Comparison of ENCODE assay signal across 12 cellular contexts in the genomic region with DNA sequence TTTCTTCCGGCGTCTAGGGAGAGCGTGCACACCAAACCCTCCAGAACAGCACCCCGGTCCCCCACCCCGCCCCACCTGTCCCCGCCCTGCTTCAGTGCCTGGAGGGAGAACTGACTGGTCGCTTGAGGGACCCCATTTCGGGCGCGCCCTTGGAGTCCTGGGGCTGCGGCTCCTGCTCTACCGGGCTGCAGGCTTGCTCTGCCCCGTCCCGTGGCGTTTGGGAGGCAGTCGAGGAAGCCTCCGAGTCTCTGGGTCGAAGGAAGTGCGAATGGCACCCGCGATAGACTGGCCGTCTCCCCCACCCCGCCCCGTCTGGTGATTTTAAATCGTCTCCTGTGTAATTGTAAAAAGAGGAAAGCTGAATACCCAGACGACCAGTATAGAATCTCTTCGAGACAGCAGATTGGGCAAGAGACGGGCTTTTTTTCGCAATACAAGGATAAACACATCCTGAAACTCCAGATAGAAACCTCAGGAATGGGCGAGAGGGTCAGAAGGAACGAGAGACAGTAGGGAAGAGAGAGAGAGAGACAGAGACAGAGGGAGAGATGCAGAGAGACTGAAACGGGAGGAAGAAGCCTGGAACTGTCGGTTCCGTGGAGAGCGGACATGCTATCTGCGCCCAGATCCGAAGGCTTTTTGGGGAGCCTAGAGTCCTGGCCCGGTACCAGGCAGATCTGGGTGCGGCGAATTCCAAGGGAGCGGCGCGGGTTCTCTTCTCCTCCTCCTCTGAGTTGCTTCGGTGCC. TPM values are rescaled to one million over a fixed set of nuclear protein-coding genes. Genes with fewer than 3 reads are reported as not detected.
DNase-seq lines count a peak whose midpoint lies in the region; ATAC-seq and TF ChIP-seq lines count a peak whose summit lies in the region.
"Had no signal": no experiment of that assay in that cellular context is flagged by ENCODE, and none has a peak within 500 bp of the region (broad histone marks: within the 10 kb centered on the region; RNA-seq: fewer than 3 reads in every experiment).

No MANE protein-coding gene starts in this region.

- no peak overlapping the region for H3K27ac Mint-ChIP-seq in activated B cell treated with CpG ODN at 0.5 μM for 24 hours
- no peak overlapping the region for H3K27ac Mint-ChIP-seq in effector memory CD8-positive, alpha-beta T cell

- intact Hi-C loops in activated B cell treated with CpG ODN at 0.5 μM for 24 hours (cut with micrococcal nuclease) (loop anchor here (10.0 kb wide), 1 partner anchor 584 kb away; no protein-coding TSS in a partner anchor), heart left ventricle (cut with DNase I) (no loop called here)

- H3K27ac ChIP-seq in heart left ventricle (no peak overlapping the region), osteoblast (ENCODE audit: low read depth, low read length) (no peak overlapping the region)
- H3K27ac ChIP-seq: GM23248 had no signal

- H3K36me3 Mint-ChIP-seq in activated B cell treated with CpG ODN at 0.5 μM for 24 hours (ENCODE audit: low read depth), result no peaks in the 10 kb centered on the region
- H3K36me3 Mint-ChIP-seq in effector memory CD8-positive, alpha-beta T cell (ENCODE audit: insufficient read depth), result no peaks in the 10 kb centered on the region

- no peak for DNase-seq in BJ (ENCODE audit: low read depth)
- DNase-seq in activated B cell treated with CpG ODN at 0.5 μM for 24 hours, result no peak
- peak in 1 of 5 donors; percentile 45 for DNase-seq in heart left ventricle
- peak; percentile 94 for DNase-seq in osteoblast (ENCODE audit: insufficient read length, low spot score, missing footprints)
- no peak for DNase-seq in effector memory CD8-positive, alpha-beta T cell
- DNase-seq: C1 segment of cervical spinal cord; GM23248; naive thymus-derived CD4-positive, alpha-beta T cell; NCI-H2171 treated with DMSO at 0.1 percent for 48 hours had no signal

- ATAC-seq in activated B cell treated with CpG ODN at 0.5 μM for 24 hours (ENCODE audit: low read depth), result no peak
- peak in 1 of 4 donors; percentile 45 for ATAC-seq in heart left ventricle
- ATAC-seq in GM21786 (IDR thresholded peaks at IDR 0.05; ENCODE audit: unreplicated experiment), result no peak
- ATAC-seq in GM18858 (IDR thresholded peaks at IDR 0.05; ENCODE audit: unreplicated experiment), result no peak
- no peak for ATAC-seq in HG02981 (IDR thresholded peaks at IDR 0.05; ENCODE audit: unreplicated experiment)
- ATAC-seq in effector memory CD8-positive, alpha-beta T cell (replicated peaks), result no peak
- ATAC-seq: naive thymus-derived CD4-positive, alpha-beta T cell had no signal

- peak overlapping the region; percentile 95 for H2AFZ ChIP-seq in osteoblast (ENCODE audit: low read length)
- H2AFZ ChIP-seq: GM23248 had no signal

- H3K9me3 Mint-ChIP-seq in activated B cell treated with CpG ODN at 0.5 μM for 24 hours, result no peaks in the 10 kb centered on the region
- H3K9me3 Mint-ChIP-seq in effector memory CD8-positive, alpha-beta T cell, result no peaks in the 10 kb centered on the region

- H3K9me3 ChIP-seq in heart left ventricle (no peaks in the 10 kb centered on the region), osteoblast (ENCODE audit: low read depth, low read length) (no peaks in the 10 kb centered on the region)

- peaks cover 0 to 21% (median 4%) of the 10 kb centered on the region in 12 donors for H3K4me1 ChIP-seq in heart left ventricle
- H3K4me1 ChIP-seq in osteoblast (ENCODE audit: insufficient read depth, low read length), result peaks cover 4% of the 10 kb centered on the region

- WGBS in heart left ventricle, 4 donors, result 22 to 32% (median 27%) methylated on average over 38 to 44 of the region's 44 CpGs

- TF ChIP-seq POLR2A in heart left ventricle (IDR thresholded peaks at IDR 0.05), result no peak

- peak overlapping the region; percentile 97 for H3K4me2 ChIP-seq in osteoblast (ENCODE audit: insufficient read depth, low read length)

- CTCF ChIA-PET in BJ (lab: Yijun Ruan, JAX) (no interaction called here), activated B cell treated with CpG ODN at 0.5 μM for 24 hours (lab: Charles Lee) (no interaction called here)

- H3K27me3 ChIP-seq in BJ (ENCODE audit: control insufficient read depth, insufficient read depth, low read length) (peaks cover 33% of the 10 kb centered on the region), heart left ventricle (peaks cover 30 to 76% (median 55%) of the 10 kb centered on the region in 9 donors), osteoblast (ENCODE audit: insufficient read depth, low read length) (no peaks in the 10 kb centered on the region)

- H3K4me3 ChIP-seq in BJ (ENCODE audit: low read depth, low read length) (peak overlapping the region; percentile 35), heart left ventricle (peak overlapping the region in 8 of 12 donors; percentile 14 to 40 (median 30)), osteoblast (ENCODE audit: insufficient read depth, low read length) (peak overlapping the region; percentile 74)
- H3K4me3 ChIP-seq: GM23248 had no signal

- peaks cover 14% of the 10 kb centered on the region for H3K4me1 Mint-ChIP-seq in activated B cell treated with CpG ODN at 0.5 μM for 24 hours
- peaks cover 0 to 7% of the 10 kb centered on the region in 2 donors for H3K4me1 Mint-ChIP-seq in effector memory CD8-positive, alpha-beta T cell (ENCODE audit: low read depth in 2 of 2)

- no peaks in the 10 kb centered on the region for H3K79me2 ChIP-seq in osteoblast (ENCODE audit: insufficient read depth, low read length)

- H3K27me3 Mint-ChIP-seq in activated B cell treated with CpG ODN at 0.5 μM for 24 hours, result peaks cover 59% of the 10 kb centered on the region
- peaks cover 58 to 81% of the 10 kb centered on the region in 2 donors for H3K27me3 Mint-ChIP-seq in effector memory CD8-positive, alpha-beta T cell

- POLR2A ChIA-PET in BJ (lab: Charles Lee), result interaction anchor here (0.6 kb wide), 1 partner anchor 1898 kb away, joined by 4 read pairs; no protein-coding TSS in a partner anchor
- POLR2A ChIA-PET in activated B cell treated with CpG ODN at 0.5 μM for 24 hours (lab: Charles Lee), result no interaction called here

- TF ChIP-seq CTCF in BJ (IDR thresholded peaks at IDR 0.05; ENCODE audit: insufficient read depth, low read depth, low read length), result no peak
- no peak for TF ChIP-seq CTCF in activated B cell treated with CpG ODN at 0.5 μM for 24 hours (IDR thresholded peaks at IDR 0.05)
- TF ChIP-seq CTCF in heart left ventricle (IDR thresholded peaks at IDR 0.05), result no peak
- no peak for TF ChIP-seq CTCF in osteoblast (IDR thresholded peaks at IDR 0.05; ENCODE audit: extremely low read depth, low read depth, low read length)

- no peaks in the 10 kb centered on the region for H3K36me3 ChIP-seq in BJ (ENCODE audit: control insufficient read depth, insufficient read depth, low read length)
- H3K36me3 ChIP-seq in heart left ventricle, result no peaks in the 10 kb centered on the region
- H3K36me3 ChIP-seq in osteoblast (ENCODE audit: insufficient read depth, low read length), result no peaks in the 10 kb centered on the region

- H3K4me3 Mint-ChIP-seq in activated B cell treated with CpG ODN at 0.5 μM for 24 hours, result peak overlapping the region; percentile 39
- H3K4me3 Mint-ChIP-seq in effector memory CD8-positive, alpha-beta T cell, result no peak overlapping the region

- no peaks in the 10 kb centered on the region for H4K20me1 ChIP-seq in osteoblast (ENCODE audit: insufficient read depth, low read length)

RNA-seq across cellular contexts. Expression of a gene that starts 9.9 kb away (rescaled TPM):
- 0.31 and 0.32 TPM in 2 replicates for polyA plus RNA-seq in BJ (2011; rRNA removed)
- 0.36 and 2.1 TPM in 2 replicates for polyA minus RNA-seq in BJ (2011; rRNA and poly(A)+ RNA removed)
- total RNA-seq in activated B cell treated with CpG ODN at 0.5 μM for 24 hours, result not detected in 2 replicates
- 1 to 10 TPM in 4 of 9 donors, under 1 TPM in 4, not detected in 1; 0.24 to 2.9 (median 0.97) TPM for total RNA-seq in heart left ventricle
- polyA plus RNA-seq in heart left ventricle, result under 1 TPM; 0.28 to 0.34 TPM
- 1.8 and 2.7 TPM in 2 replicates for total RNA-seq in osteoblast
- total RNA-seq: naive thymus-derived CD4-positive, alpha-beta T cell had no signal
- polyA plus RNA-seq: naive thymus-derived CD4-positive, alpha-beta T cell had no signal
